In genomic region chr2:238876232-238876630, GRCh38 we compare ENCODE assay signal across 20 cellular contexts. TPM values are rescaled to one million over a fixed set of nuclear protein-coding genes. Genes with fewer than 3 reads are reported as not detected.
DNase-seq lines count a peak whose midpoint lies in the region; ATAC-seq and TF ChIP-seq lines count a peak whose summit lies in the region.
"Had no signal": no experiment of that assay in that cellular context is flagged by ENCODE, and none has a peak within 500 bp of the region (broad histone marks: within the 10 kb centered on the region; RNA-seq: fewer than 3 reads in every experiment).

No MANE protein-coding gene starts in this region.

- H3K18ac ChIP-seq in IMR-90 (ENCODE audit: low read depth, low read length): no peak overlapping the region

- TF ChIP-seq RAD21 in IMR-90 (IDR thresholded peaks at IDR 0.05; ENCODE audit: low read length): no peak

- no peak for ATAC-seq in IMR-90 (ENCODE audit: low read depth)
- ATAC-seq: HCT116, PC-3 had no signal

- H3K79me1 ChIP-seq in IMR-90 (ENCODE audit: low read depth in 1 of 2, low read length in 2 of 2): peaks cover 24 to 60% of the 10 kb centered on the region in 2 experiments

- no peak overlapping the region for H2BK20ac ChIP-seq in IMR-90 (ENCODE audit: low read depth, low read length)

- H2AK5ac ChIP-seq in IMR-90 (ENCODE audit: low read depth, low read length): no peak overlapping the region

- DNase-seq in IMR-90 (no peak), esophagus squamous epithelium (lab: John Stamatoyannopoulos, UW) (no peak), posterior vena cava (ENCODE audit: low spot score) (peak; percentile 41), transverse colon (no peak), NCI-H2107 (lab: John Stamatoyannopoulos, UW) (no peak), substantia nigra (lab: John Stamatoyannopoulos, UW) (no peak)
- no peak for DNase-seq in activated T-cell treated with anti-CD3 and anti-CD28 coated beads, Interleukin-2, amount 50 U/mL, for 48 hours
- DNase-seq: C1 segment of cervical spinal cord; CD8-positive, alpha-beta memory T cell; GOT3; Karpas-422; NCI-H1436; NCI-H1930; NCI-H345; NCI-H526; PC-3; RPMI8226 had no signal

- H2AK9ac ChIP-seq in IMR-90 (replicated peaks; ENCODE audit: low read depth, low read length, poor library complexity): no peak overlapping the region

- no peak for TF ChIP-seq EP300 in transverse colon (IDR thresholded peaks at IDR 0.05; ENCODE audit: low read depth)

- H3K4ac ChIP-seq in IMR-90 (ENCODE audit: low read depth, low read length): peak overlapping the region; percentile 8; the same call in 1 of the 2 replicates

- no peak overlapping the region for H3K14ac ChIP-seq in IMR-90 (replicated peaks; ENCODE audit: low read depth, low read length)

- CTCF ChIA-PET in IMR-90 (lab: Yijun Ruan, JAX): interaction anchor here (2.5 kb wide), 1 partner anchor 28 kb away, joined by 12 read pairs; the partner anchor contains the start of gene TWIST2

- H3K9me3 ChIP-seq in IMR-90 (ENCODE audit: control insufficient read depth, insufficient read depth, low read length) (no peaks in the 10 kb centered on the region), esophagus squamous epithelium (no peaks in the 10 kb centered on the region), transverse colon (no peaks in the 10 kb centered on the region)

- dilution Hi-C loops in IMR-90 (cut with HindIII; ENCODE audit: low sequenced_read_pairs, unreplicated experiment): no loop called here

- H4K5ac ChIP-seq in IMR-90 (ENCODE audit: low read depth, low read length): no peak overlapping the region

- no peak overlapping the region for H4K91ac ChIP-seq in IMR-90 (ENCODE audit: insufficient read depth, low read depth, low read length)

- POLR2A ChIA-PET in IMR-90 (lab: Charles Lee; ENCODE audit: unreplicated experiment): no interaction called here

- H3K27ac ChIP-seq in IMR-90 (ENCODE audit: insufficient read depth, low read length) (no peak overlapping the region), esophagus squamous epithelium (peak overlapping the region in 3 of 4 donors; percentile 9 to 65 (median 57)), transverse colon (peak overlapping the region in 3 of 4 donors; percentile 14 to 71 (median 32)), substantia nigra (ENCODE audit: low read depth, low read length, poor library complexity, severe bottlenecking) (no peak overlapping the region)

- no peak overlapping the region for H3K56ac ChIP-seq in IMR-90 (ENCODE audit: extremely low read depth, insufficient read depth, low read length)

- H3K4me3 ChIP-seq in IMR-90 (ENCODE audit: insufficient read depth, low read depth, low read length) (no peak overlapping the region), esophagus squamous epithelium (no peak overlapping the region), transverse colon (no peak overlapping the region)

- peaks cover 26% of the 10 kb centered on the region for H3K9me1 ChIP-seq in IMR-90 (ENCODE audit: insufficient read depth, low read length)

- no peak overlapping the region for H2BK15ac ChIP-seq in IMR-90 (ENCODE audit: low read depth, low read length)

- no peak overlapping the region for H4K8ac ChIP-seq in IMR-90 (ENCODE audit: low read depth in 2 of 2, low read length in 2 of 2)

- peaks cover 7% of the 10 kb centered on the region for H4K20me1 ChIP-seq in IMR-90 (ENCODE audit: insufficient read depth, low read length)

- no peak for TF ChIP-seq POLR2A in IMR-90 (IDR thresholded peaks at IDR 0.05; ENCODE audit: low read depth, low read length)
- TF ChIP-seq POLR2A in esophagus squamous epithelium (IDR thresholded peaks at IDR 0.05): no peak
- no peak for TF ChIP-seq POLR2A in transverse colon (IDR thresholded peaks at IDR 0.05)

- BruUV-seq in IMR-90 (replicated peaks; lab: Mats Ljungman, UMichigan): no TSS peak

- intact Hi-C loops in IMR-90 (cut with micrococcal nuclease) (no loop called here), esophagus squamous epithelium (cut with DNase I) (no loop called here), posterior vena cava (cut with DNase I) (no loop called here), transverse colon (cut with DNase I; ENCODE audit: low total_unique reads) (no loop called here)

- TF ChIP-seq CTCF in IMR-90 (conservative IDR thresholded peaks at IDR 0.05; ENCODE audit: low read depth, low read length) (no peak), esophagus squamous epithelium (IDR thresholded peaks at IDR 0.05) (no peak), transverse colon (IDR thresholded peaks at IDR 0.05) (no peak)

- no CpG with 5 or more reads among the region's 3 CpGs for WGBS in IMR-90 (ENCODE audit: extremely low coverage in 2 of 2, insufficient read length in 1 of 2), 2 experiments
- WGBS in esophagus squamous epithelium, 2 donors: 93 to 94% methylated on average over 2 to 3 of the region's 3 CpGs
- 77 to 100% methylated on average over 2 to 3 of the region's 3 CpGs for WGBS in transverse colon (ENCODE audit: low coverage in 1 of 2), 2 donors

- no peak overlapping the region for H2AFZ ChIP-seq in IMR-90 (replicated peaks; ENCODE audit: low read length, poor library complexity)

- H3K23ac ChIP-seq in IMR-90 (ENCODE audit: low read depth, low read length): no peak overlapping the region

- H2BK5ac ChIP-seq in IMR-90 (ENCODE audit: low read depth, low read length, poor library complexity, severe bottlenecking): no peak overlapping the region

- H3K9ac ChIP-seq in IMR-90 (ENCODE audit: low read depth, low read length): no peak overlapping the region

- H3K36me3 ChIP-seq in IMR-90 (ENCODE audit: control insufficient read depth, insufficient read depth, low read length): peaks cover 18% of the 10 kb centered on the region
- H3K36me3 ChIP-seq in esophagus squamous epithelium: no peaks in the 10 kb centered on the region
- no peaks in the 10 kb centered on the region for H3K36me3 ChIP-seq in transverse colon

- no peak overlapping the region for H3K4me2 ChIP-seq in IMR-90 (ENCODE audit: low read depth, low read length)

- in situ Hi-C loops in IMR-90 (cut with MboI; ENCODE audit: low sequenced_read_pairs): no loop called here
- in situ Hi-C loops in transverse colon (cut with MboI; ENCODE audit: low pct_ligation_motif_present in 1 of 4, low pct_unique_long_range_greater_than_20kb in 1 of 4, low sequenced_read_pairs in 3 of 4): no loop called here

- no peak overlapping the region for H2BK120ac ChIP-seq in IMR-90 (ENCODE audit: low read depth, low read length)

- H3K4me1 ChIP-seq in IMR-90 (ENCODE audit: control insufficient read depth, insufficient read depth, low read length) (peaks cover 6% of the 10 kb centered on the region; the same call in 1 of the 2 replicates), esophagus squamous epithelium (peaks cover 0 to 14% (median 7%) of the 10 kb centered on the region in 3 donors), transverse colon (peaks cover 0 to 4% (median 2%) of the 10 kb centered on the region in 4 donors)

- H3K27me3 ChIP-seq in IMR-90 (ENCODE audit: control insufficient read depth, insufficient read depth, low read length) (no peaks in the 10 kb centered on the region), esophagus squamous epithelium (peaks cover 0 to 6% (median 0%) of the 10 kb centered on the region in 4 donors), transverse colon (no peaks in the 10 kb centered on the region)

TF ChIP-seq in IMR-90, 13 proteins besides CTCF, POLR2A, EP300 and RAD21:
- TF ChIP-seq, protein P1, sequence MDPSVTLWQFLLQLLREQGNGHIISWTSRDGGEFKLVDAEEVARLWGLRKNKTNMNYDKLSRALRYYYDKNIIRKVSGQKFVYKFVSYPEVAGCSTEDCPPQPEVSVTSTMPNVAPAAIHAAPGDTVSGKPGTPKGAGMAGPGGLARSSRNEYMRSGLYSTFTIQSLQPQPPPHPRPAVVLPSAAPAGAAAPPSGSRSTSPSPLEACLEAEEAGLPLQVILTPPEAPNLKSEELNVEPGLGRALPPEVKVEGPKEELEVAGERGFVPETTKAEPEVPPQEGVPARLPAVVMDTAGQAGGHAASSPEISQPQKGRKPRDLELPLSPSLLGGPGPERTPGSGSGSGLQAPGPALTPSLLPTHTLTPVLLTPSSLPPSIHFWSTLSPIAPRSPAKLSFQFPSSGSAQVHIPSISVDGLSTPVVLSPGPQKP (IDR thresholded peaks at IDR 0.05; ENCODE audit: borderline replicate concordance, low read depth, low read length): no peak
- TF ChIP-seq CHD1 (IDR thresholded peaks at IDR 0.05; ENCODE audit: low read depth, low read length) (no peak), FOS (IDR thresholded peaks at IDR 0.05; ENCODE audit: low read depth, low read length) (no peak), RFX5 (IDR thresholded peaks at IDR 0.05; ENCODE audit: low read depth, low read length) (no peak), BHLHE40 (IDR thresholded peaks at IDR 0.05; ENCODE audit: low read depth, low read length) (no peak), SMC3 (IDR thresholded peaks at IDR 0.05; ENCODE audit: low read depth, low read length) (no peak), MAFK (IDR thresholded peaks at IDR 0.05; ENCODE audit: low read depth, low read length) (no peak), CEBPB (IDR thresholded peaks at IDR 0.05; ENCODE audit: low read depth, low read length) (no peak), NFE2L2 (IDR thresholded peaks at IDR 0.05; ENCODE audit: low read depth, low read length) (no peak), MXI1 (IDR thresholded peaks at IDR 0.05; ENCODE audit: borderline replicate concordance, low read depth, low read length) (no peak), MAZ (IDR thresholded peaks at IDR 0.05; ENCODE audit: borderline replicate concordance, low read depth, low read length) (no peak), RCOR1 (IDR thresholded peaks at IDR 0.05; ENCODE audit: insufficient replicate concordance, low read length) (no peak)
- TF ChIP-seq, protein P2, sequence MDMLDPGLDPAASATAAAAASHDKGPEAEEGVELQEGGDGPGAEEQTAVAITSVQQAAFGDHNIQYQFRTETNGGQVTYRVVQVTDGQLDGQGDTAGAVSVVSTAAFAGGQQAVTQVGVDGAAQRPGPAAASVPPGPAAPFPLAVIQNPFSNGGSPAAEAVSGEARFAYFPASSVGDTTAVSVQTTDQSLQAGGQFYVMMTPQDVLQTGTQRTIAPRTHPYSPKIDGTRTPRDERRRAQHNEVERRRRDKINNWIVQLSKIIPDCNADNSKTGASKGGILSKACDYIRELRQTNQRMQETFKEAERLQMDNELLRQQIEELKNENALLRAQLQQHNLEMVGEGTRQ (IDR thresholded peaks at IDR 0.05; ENCODE audit: low read depth, low read length): no peak
TF ChIP-seq in IMR-90: peak in this region for 0.

RNA-seq across cellular contexts. Expression of gene TWIST2, which starts 28.3 kb away (rescaled TPM):
- total RNA-seq in IMR-90 (2012; rRNA removed) (9.3 and 14.7 TPM in 2 replicates), esophagus squamous epithelium (10 to 100 TPM in 1 of 4 donors, 1 to 10 TPM in 3; 3.1 to 33.0 (median 4.9) TPM), posterior vena cava (10 to 100 TPM; 18.6 to 23.0 TPM), transverse colon (10 to 100 TPM in 3 of 4 donors, 1 to 10 TPM in 1; 6.7 to 59.1 (median 16.8) TPM)
- 33.6 and 40.0 TPM in 2 replicates for polyA plus RNA-seq in IMR-90 (2012; rRNA removed)
- polyA plus RNA-seq in IMR-90 (2012; cell fraction: cytosol; rRNA removed): 27.9 and 76.1 TPM in 2 replicates
- polyA plus RNA-seq in IMR-90 (2012; cell fraction: nucleus; rRNA removed; ENCODE audit: low replicate concordance): 18.9 and 35.7 TPM in 2 replicates
- total RNA-seq: CD8-positive, alpha-beta memory T cell; HT-29 had no signal
- polyA plus RNA-seq: CD8-positive, alpha-beta memory T cell; IgD-negative memory B cell had no signal

Comparison
In these comparisons a context has a peak if more than half of its experiments do, and no peak if none do; other contexts are left out.
1. H3K27ac ChIP-seq: peak in esophagus squamous epithelium (3 of 4) and transverse colon (3 of 4); none in IMR-90 (single experiment) and substantia nigra (single experiment).